8 cellular contexts compared by ENCODE assay signal in the genomic region with DNA sequence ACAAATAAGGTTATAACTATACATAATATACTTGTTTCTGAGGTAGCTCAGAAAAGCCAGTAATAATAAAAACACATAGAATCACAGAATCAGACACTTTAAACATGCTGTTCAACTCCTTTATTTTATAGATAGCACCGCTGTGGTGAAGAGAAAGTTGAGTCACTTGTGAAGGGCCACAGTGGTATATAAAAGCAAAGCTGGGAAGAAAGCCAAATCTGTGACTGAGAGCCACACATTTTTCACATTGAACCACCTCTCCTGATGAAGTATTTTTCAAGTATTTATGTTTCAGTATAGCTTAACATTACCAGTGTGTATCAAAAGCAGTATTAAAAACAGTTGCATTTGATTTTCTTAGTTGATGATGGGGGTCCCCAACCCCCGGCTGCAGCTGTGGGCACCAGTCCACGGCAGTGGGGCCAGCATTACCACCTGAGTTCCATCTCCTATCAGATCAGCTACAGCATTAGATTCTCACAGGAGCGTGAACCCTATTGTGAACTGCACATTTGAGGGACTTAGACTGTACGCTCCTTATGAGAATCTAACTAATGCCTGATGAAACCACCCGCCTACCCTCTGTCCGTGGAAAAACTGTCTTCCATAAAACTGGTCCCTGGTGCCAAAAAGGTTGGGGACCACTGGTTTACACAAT. TPM values are rescaled to one million over a fixed set of nuclear protein-coding genes. Genes with fewer than 3 reads are reported as not detected.
A peak's percentile ranks its signal among the peaks of the same experiment; 100 is the strongest.
DNase-seq lines count a peak whose midpoint lies in the region; ATAC-seq, FAIRE-seq and TF ChIP-seq lines count a peak whose summit lies in the region.

No MANE protein-coding gene starts in this region.

- DNase-seq in AG08396 (ENCODE audit: low spot score) (peak; percentile 32), GM12892 (ENCODE audit: insufficient read length) (no peak), NCI-H2107 (lab: John Stamatoyannopoulos, UW) (peak; percentile 94), GOT3 (lab: John Stamatoyannopoulos, UW) (no peak)
- DNase-seq in central memory CD4-positive, alpha-beta T cell: peak; percentile 16
- DNase-seq in activated CD4-positive, alpha-beta T cell treated with anti-CD3 and anti-CD28 coated beads for 1 hour: no peak

- H3K27ac ChIP-seq in parathyroid adenoma: peak overlapping the region; percentile 49

- H3K4me3 ChIP-seq in parathyroid adenoma (ENCODE audit: low read depth, low read length): no peak overlapping the region

- ATAC-seq in HG02885 (IDR thresholded peaks at IDR 0.05; ENCODE audit: poor library complexity, unreplicated experiment): peak; percentile 62

- no peaks in the 10 kb centered on the region for H3K36me3 ChIP-seq in parathyroid adenoma (ENCODE audit: control insufficient read depth, insufficient read depth, low read length)

- H3K27me3 ChIP-seq in parathyroid adenoma (ENCODE audit: control insufficient read depth, insufficient read depth, low read length): no peaks in the 10 kb centered on the region

- H3K79me2 ChIP-seq in parathyroid adenoma: peaks cover 23% of the 10 kb centered on the region

- no peak for TF ChIP-seq CTCF in parathyroid adenoma (IDR thresholded peaks at IDR 0.05)

- no peaks in the 10 kb centered on the region for H3K9me3 ChIP-seq in parathyroid adenoma (ENCODE audit: control insufficient read depth, low read length)

- H3K4me2 ChIP-seq in parathyroid adenoma (ENCODE audit: low read length): peak overlapping the region; percentile 12

- FAIRE-seq in GM12892 (lab: Jason Lieb, UNC): peak; percentile 75

- H2AFZ ChIP-seq in parathyroid adenoma: no peak overlapping the region

- no peak overlapping the region for H3K9ac ChIP-seq in parathyroid adenoma

- TF ChIP-seq POLR2A in GM12892 (IDR thresholded peaks at IDR 0.05; ENCODE audit: low read depth, low read length): no peak

- H3K4me1 ChIP-seq in parathyroid adenoma: peaks cover 8% of the 10 kb centered on the region

RNA-seq across cellular contexts. Expression of gene TBL1XR1, which starts 46.2 kb away (rescaled TPM):
- 44.8 TPM for polyA plus RNA-seq in GM12892 (2012; ENCODE audit: missing spikeins)

Comparison
In these comparisons a context has a peak if more than half of its experiments do, and no peak if none do; other contexts are left out.
1. DNase-seq: peak in AG08396 (single experiment), NCI-H2107 (single experiment) and central memory CD4-positive, alpha-beta T cell (single experiment); none in GM12892 (single experiment), GOT3 (single experiment) and activated CD4-positive, alpha-beta T cell treated with anti-CD3 and anti-CD28 coated beads for 1 hour (single experiment).